In genomic region chr16:86225905-86226371, GRCh38 we compare ENCODE assay signal across 27 cellular contexts.
DNase-seq lines count a peak whose midpoint lies in the region; ATAC-seq, FAIRE-seq and TF ChIP-seq lines count a peak whose summit lies in the region.
"Had no signal": no experiment of that assay in that cellular context is flagged by ENCODE, and none has a peak within 500 bp of the region (broad histone marks: within the 10 kb centered on the region; RNA-seq: fewer than 3 reads in every experiment).

No MANE protein-coding gene starts in this region.

- intact Hi-C loops in cardiac septum (cut with DNase I), result no loop called here
- intact Hi-C loops in Right ventricle myocardium inferior (cut with DNase I), result no loop called here
- intact Hi-C loops in stomach (cut with DNase I; ENCODE audit: low total_unique reads), result no loop called here

- TF ChIP-seq POLR2A in stomach (IDR thresholded peaks at IDR 0.05), result no peak

- ATAC-seq in Right ventricle myocardium inferior, result no peak
- ATAC-seq: GM23338 had no signal

- H3K4me2 ChIP-seq in astrocyte (ENCODE audit: low read length), result no peak overlapping the region
- H3K4me2 ChIP-seq: GM23338 had no signal

- H2AFZ ChIP-seq in astrocyte (ENCODE audit: low read depth, low read length), result no peak overlapping the region
- H2AFZ ChIP-seq: GM23338 had no signal

- H3K27ac ChIP-seq in astrocyte (ENCODE audit: low read depth, low read length) (no peak overlapping the region), stomach (no peak overlapping the region)
- H3K27ac ChIP-seq: 22Rv1, C4-2B had no signal

- H3K27me3 ChIP-seq in astrocyte (ENCODE audit: insufficient read depth, low read length) (peaks cover 5% of the 10 kb centered on the region), stomach (peaks cover 0 to 21% (median 0%) of the 10 kb centered on the region in 3 donors)

- no peaks in the 10 kb centered on the region for H3K79me2 ChIP-seq in astrocyte (ENCODE audit: insufficient read depth, low read length)

- no peak for FAIRE-seq in astrocyte (lab: Jason Lieb, UNC)
- FAIRE-seq: GM18507 had no signal

- H3K4me1 Mint-ChIP-seq in astrocyte (ENCODE audit: low read depth, unreplicated experiment), result peaks cover under 1% of the 10 kb centered on the region
- H3K4me1 Mint-ChIP-seq: CD8-positive, alpha-beta memory T cell; IgD-negative memory B cell had no signal

- TF ChIP-seq CTCF in astrocyte (IDR thresholded peaks at IDR 0.05; ENCODE audit: insufficient read depth, low read depth, low read length), result no peak
- no peak for TF ChIP-seq CTCF in stomach (IDR thresholded peaks at IDR 0.05)

- no peak overlapping the region for H3K9ac ChIP-seq in astrocyte (ENCODE audit: low read length)

- WGBS in stomach, 5 donors, result 63 to 82% (median 72%) methylated on average over 2 of the region's 2 CpGs

- no peaks in the 10 kb centered on the region for H3K9me3 Mint-ChIP-seq in astrocyte (ENCODE audit: unreplicated experiment)

- no peaks in the 10 kb centered on the region for H3K9me3 ChIP-seq in astrocyte (ENCODE audit: insufficient read depth, low read depth, low read length)
- no peaks in the 10 kb centered on the region for H3K9me3 ChIP-seq in stomach

- H3K4me3 Mint-ChIP-seq in astrocyte (ENCODE audit: unreplicated experiment), result no peak overlapping the region
- H3K4me3 Mint-ChIP-seq: CD8-positive, alpha-beta memory T cell; GM23338; IgD-negative memory B cell had no signal

- H3K4me1 ChIP-seq in astrocyte (ENCODE audit: insufficient read depth, low read length), result peaks cover 17% of the 10 kb centered on the region
- H3K4me1 ChIP-seq in stomach, result peaks cover 0 to 6% (median 3%) of the 10 kb centered on the region in 4 donors

- H3K36me3 ChIP-seq in astrocyte (ENCODE audit: insufficient read depth, low read length) (no peaks in the 10 kb centered on the region), stomach (no peaks in the 10 kb centered on the region)

- TF ChIP-seq EP300 in stomach (IDR thresholded peaks at IDR 0.05), result no peak

- H3K27me3 Mint-ChIP-seq in astrocyte (ENCODE audit: low read depth, unreplicated experiment), result peaks cover 48% of the 10 kb centered on the region

- H3K36me3 Mint-ChIP-seq in astrocyte (ENCODE audit: low read depth, unreplicated experiment), result no peaks in the 10 kb centered on the region
- H3K36me3 Mint-ChIP-seq: CD8-positive, alpha-beta memory T cell; IgD-negative memory B cell had no signal

- DNase-seq in cardiac septum (ENCODE audit: low spot score) (peak; percentile 35), Right ventricle myocardium inferior (ENCODE audit: missing footprints) (no peak), astrocyte (ENCODE audit: low read depth) (peak; percentile 41), mesenteric fat pad (ENCODE audit: low spot score) (peak; percentile 78), stomach (peak; percentile 22), NCI-H2196 (lab: John Stamatoyannopoulos, UW; ENCODE audit: unreplicated experiment) (no peak), globus pallidus (ENCODE audit: low spot score) (no peak)
- DNase-seq in activated CD4-positive, alpha-beta T cell treated with anti-CD3 and anti-CD28 coated beads, Interleukin-2, amount 50 U/mL, for 4 hours, result no peak
- DNase-seq: AML-193; Calu3; CD8-positive, alpha-beta memory T cell; DMS153; GDM1; HCEC 1CT; Karpas-422; NCI-H1694; NCI-H2081 treated with DMSO at 0.1 percent for 48 hours; NCI-H2171 treated with DMSO at 0.1 percent for 48 hours; NCI-H446 treated with DMSO at 0.1 percent for 48 hours; NCI-H526 treated with DMSO at 0.1 percent for 48 hours; OCI-M1; SHP77 had no signal

- no peaks in the 10 kb centered on the region for H4K20me1 ChIP-seq in astrocyte (ENCODE audit: insufficient read depth, low read length)

- no peak overlapping the region for H3K4me3 ChIP-seq in astrocyte (ENCODE audit: insufficient read depth, low read depth, low read length)
- no peak overlapping the region for H3K4me3 ChIP-seq in stomach
- H3K4me3 ChIP-seq: GM23338 had no signal

- no peak overlapping the region for H3K27ac Mint-ChIP-seq in astrocyte (ENCODE audit: unreplicated experiment)
- H3K27ac Mint-ChIP-seq: CD8-positive, alpha-beta memory T cell; GM23338 had no signal

Comparison
In these comparisons a context has a peak if more than half of its experiments do, and no peak if none do; other contexts are left out.
1. DNase-seq: peak in cardiac septum (single experiment), astrocyte (single experiment), mesenteric fat pad (single experiment) and stomach (single experiment); none in Right ventricle myocardium inferior (single experiment), NCI-H2196 (single experiment), activated CD4-positive, alpha-beta T cell treated with anti-CD3 and anti-CD28 coated beads, Interleukin-2, amount 50 U/mL, for 4 hours (0 of 2) and globus pallidus (single experiment).